ENCODE assay signal across 15 cellular contexts in the genomic region with DNA sequence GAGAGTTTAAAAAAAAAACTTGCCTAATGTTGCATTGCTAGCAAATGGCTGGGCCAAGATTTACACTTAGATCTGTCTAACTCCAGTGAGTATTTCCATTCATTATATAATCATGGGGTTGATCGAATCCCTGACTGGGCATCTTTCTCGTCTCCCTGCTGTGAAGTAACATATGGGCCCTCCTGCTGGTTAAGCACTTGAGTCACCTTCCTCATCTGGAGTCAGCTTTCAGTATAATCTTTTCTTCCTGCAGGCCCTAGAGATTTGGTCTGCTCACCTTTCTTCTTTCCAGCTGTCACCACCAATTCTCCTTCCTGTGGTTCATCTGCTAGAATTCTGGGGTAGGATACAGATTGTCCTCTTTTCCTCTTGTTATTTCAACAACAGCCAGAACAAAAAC. TPM values are rescaled to one million over a fixed set of nuclear protein-coding genes. Genes with fewer than 3 reads are reported as not detected.
DNase-seq lines count a peak whose midpoint lies in the region; FAIRE-seq and TF ChIP-seq lines count a peak whose summit lies in the region.
"Had no signal": no experiment of that assay in that cellular context is flagged by ENCODE, and none has a peak within 500 bp of the region (broad histone marks: within the 10 kb centered on the region; RNA-seq: fewer than 3 reads in every experiment).

No MANE protein-coding gene starts in this region.

- no peak for FAIRE-seq in bronchial epithelial cell (lab: Jason Lieb, UNC)
- FAIRE-seq: frontal cortex, keratinocyte had no signal

- TF ChIP-seq CTCF in A673 (conservative IDR thresholded peaks at IDR 0.05; ENCODE audit: low read depth, low read length): no peak
- TF ChIP-seq CTCF in bronchial epithelial cell (IDR thresholded peaks at IDR 0.05; ENCODE audit: insufficient read depth, low read length, severe bottlenecking): no peak

- no peaks in the 10 kb centered on the region for H3K9me3 ChIP-seq in A673 (ENCODE audit: low read depth, low read length, poor library complexity, severe bottlenecking)
- H3K9me3 ChIP-seq: Caco-2 had no signal

- intact Hi-C loops in A673 (cut with micrococcal nuclease; ENCODE audit: unreplicated experiment): no loop called here

- no peaks in the 10 kb centered on the region for H3K36me3 ChIP-seq in A673 (ENCODE audit: insufficient read depth, low read length, poor library complexity, severe bottlenecking)
- no peaks in the 10 kb centered on the region for H3K36me3 ChIP-seq in bronchial epithelial cell (ENCODE audit: control insufficient read depth, insufficient read depth, low read length)

- DNase-seq in A673 (ENCODE audit: low spot score): peak; percentile 61
- peak; percentile 61 for DNase-seq in LHCN-M2 (ENCODE audit: low read depth)
- peak; percentile 6 for DNase-seq in NCI-H345 treated with DMSO at 0.1 percent for 48 hours (lab: John Stamatoyannopoulos, UW; ENCODE audit: unreplicated experiment)
- peak; percentile 18 for DNase-seq in bronchial epithelial cell (ENCODE audit: low read depth)
- DNase-seq in stimulated activated CD4-positive, alpha-beta T cell treated with anti-CD3 and anti-CD28 coated beads, Interleukin-4, amount 100 ng/mL, for 1 hour: no peak
- no peak for DNase-seq in NAMALWA (ENCODE audit: low spot score)
- DNase-seq in GM03348 (ENCODE audit: low spot score): no peak
- DNase-seq in stimulated activated CD8-positive, alpha-beta memory T cell treated with anti-CD3 and anti-CD28 coated beads, Interleukin-4, amount 100 ng/mL, for 48 hours: no peak
- DNase-seq: activated CD4-positive, alpha-beta T cell treated with anti-CD3 and anti-CD28 coated beads for 1 hour; activated CD8-positive, alpha-beta memory T cell treated with anti-CD3 and anti-CD28 coated beads, Interleukin-2, amount 50 U/mL, for 4 hours; Caco-2; MV-4-11; posterior cingulate gyrus had no signal

- H3K4me3 ChIP-seq in A673 (ENCODE audit: low read depth, low read length, poor library complexity, severe bottlenecking) (no peak overlapping the region), bronchial epithelial cell (ENCODE audit: low read depth, low read length) (no peak overlapping the region)

- no TSS peak for BruUV-seq in A673 (replicated peaks; lab: Mats Ljungman, UMichigan)

- POLR2A ChIA-PET in A673 (lab: Charles Lee; ENCODE audit: low non-redundant PET): no interaction called here

- CTCF ChIA-PET in A673 (lab: Charles Lee): no interaction called here

- no peaks in the 10 kb centered on the region for H3K4me1 ChIP-seq in A673 (ENCODE audit: insufficient read depth, low read length, poor library complexity, severe bottlenecking)
- H3K4me1 ChIP-seq: Caco-2 had no signal

- peaks cover 27% of the 10 kb centered on the region for H3K27me3 ChIP-seq in A673 (replicated peaks; ENCODE audit: insufficient read depth, low read depth, low read length, poor library complexity)
- H3K27me3 ChIP-seq in bronchial epithelial cell (ENCODE audit: control insufficient read depth, insufficient read depth, low read length): no peaks in the 10 kb centered on the region

- no peak overlapping the region for H3K27ac ChIP-seq in A673 (ENCODE audit: low read depth, low read length, poor library complexity, severe bottlenecking)

RNA-seq across cellular contexts. Expression of gene TIGD2, which starts 41.6 kb away (rescaled TPM):
- total RNA-seq in A673 (2021) (2.8 TPM in 2 replicates), LHCN-M2 (2014; rRNA removed) (10.6 and 11.5 TPM in 2 replicates), bronchial epithelial cell (9.0 and 9.2 TPM in 2 replicates)
- polyA plus RNA-seq in LHCN-M2 (2012): 2.6 TPM

Comparison
In these comparisons a context has a peak if more than half of its experiments do, and no peak if none do; other contexts are left out.
1. DNase-seq: peak in A673 (single experiment), LHCN-M2 (single experiment), NCI-H345 treated with DMSO at 0.1 percent for 48 hours (single experiment) and bronchial epithelial cell (single experiment); none in stimulated activated CD4-positive, alpha-beta T cell treated with anti-CD3 and anti-CD28 coated beads, Interleukin-4, amount 100 ng/mL, for 1 hour (single experiment), NAMALWA (single experiment), GM03348 (single experiment) and stimulated activated CD8-positive, alpha-beta memory T cell treated with anti-CD3 and anti-CD28 coated beads, Interleukin-4, amount 100 ng/mL, for 48 hours (single experiment).